Comparison of ENCODE assay signal across 8 cellular contexts in genomic region chr20:19974621-19975435, GRCh38. TPM values are rescaled to one million over a fixed set of nuclear protein-coding genes. Genes with fewer than 3 reads are reported as not detected.
DNase-seq lines count a peak whose midpoint lies in the region; ATAC-seq and TF ChIP-seq lines count a peak whose summit lies in the region.

No MANE protein-coding gene starts in this region.

- POLR2A ChIA-PET in activated CD4-positive, alpha-beta memory T cell treated with anti-CD3 and anti-CD28 coated beads for 36 hours (lab: Charles Lee), result no interaction called here

- no peak for TF ChIP-seq EP300 in suprapubic skin (IDR thresholded peaks at IDR 0.05)

- H3K27ac ChIP-seq in liver (ENCODE audit: low read depth in 1 of 2, low read length in 2 of 2) (peak overlapping the region; percentile 45 to 64), suprapubic skin (peak overlapping the region; percentile 91)

- no peaks in the 10 kb centered on the region for H3K36me3 Mint-ChIP-seq in activated CD4-positive, alpha-beta memory T cell treated with anti-CD3 and anti-CD28 coated beads for 36 hours

- peaks cover 3% of the 10 kb centered on the region for H3K9me3 Mint-ChIP-seq in activated CD4-positive, alpha-beta memory T cell treated with anti-CD3 and anti-CD28 coated beads for 36 hours

- intact Hi-C loops in activated CD4-positive, alpha-beta memory T cell treated with anti-CD3 and anti-CD28 coated beads for 36 hours (cut with micrococcal nuclease), result no loop called here

- peak overlapping the region; percentile 84 for H3K4me3 ChIP-seq in choroid plexus epithelial cell (ENCODE audit: low read depth, low read length)
- H3K4me3 ChIP-seq in liver (ENCODE audit: low read depth in 1 of 3, low read length in 3 of 3), result peak overlapping the region in 1 of 3 donors; percentile 28
- H3K4me3 ChIP-seq in suprapubic skin, result peak overlapping the region; percentile 65

- no peak overlapping the region for H3K9ac ChIP-seq in liver (ENCODE audit: low read depth in 1 of 2, low read length in 2 of 2)

- CTCF ChIA-PET in activated CD4-positive, alpha-beta memory T cell treated with anti-CD3 and anti-CD28 coated beads for 36 hours (lab: Charles Lee), result no interaction called here

- no peaks in the 10 kb centered on the region for H3K27me3 Mint-ChIP-seq in activated CD4-positive, alpha-beta memory T cell treated with anti-CD3 and anti-CD28 coated beads for 36 hours

- TF ChIP-seq CTCF in choroid plexus epithelial cell (conservative IDR thresholded peaks at IDR 0.05; ENCODE audit: low read depth, low read length) (no peak), liver (IDR thresholded peaks at IDR 0.05; ENCODE audit: low read depth, low read length, missing input control) (no peak), suprapubic skin (IDR thresholded peaks at IDR 0.05) (no peak)

- ATAC-seq in HG03159 (IDR thresholded peaks at IDR 0.05; ENCODE audit: unreplicated experiment), result no peak

- DNase-seq in COR-L47 (lab: John Stamatoyannopoulos, UW) (peak; percentile 30), NCI-H2227 (lab: John Stamatoyannopoulos, UW; ENCODE audit: unreplicated experiment) (peak; percentile 47), choroid plexus epithelial cell (ENCODE audit: low read depth) (peak; percentile 96), suprapubic skin (ENCODE audit: low spot score in 2 of 2) (peak; percentile 92 to 94)
- DNase-seq in activated CD4-positive, alpha-beta memory T cell treated with anti-CD3 and anti-CD28 coated beads for 36 hours, result no peak
- no peak for DNase-seq in stimulated activated CD4-positive, alpha-beta T cell treated with anti-CD3 and anti-CD28 coated beads, Interleukin-1b, Interleukin-23, amount 100 ng/mL, for 48 hours

- H3K9me3 ChIP-seq in liver (ENCODE audit: control insufficient read depth in 4 of 4, low read length in 3 of 4), result peaks cover 0 to 2% (median 0%) of the 10 kb centered on the region in 4 donors
- H3K9me3 ChIP-seq in suprapubic skin, result no peaks in the 10 kb centered on the region

- H3K36me3 ChIP-seq in liver (ENCODE audit: control insufficient read depth in 4 of 4, insufficient read depth in 3 of 4, low read depth in 1 of 4, low read length in 3 of 4) (peaks cover 0 to 10% (median 2%) of the 10 kb centered on the region in 4 donors), suprapubic skin (peaks cover 6% of the 10 kb centered on the region)

- H3K27ac Mint-ChIP-seq in activated CD4-positive, alpha-beta memory T cell treated with anti-CD3 and anti-CD28 coated beads for 36 hours, result no peak overlapping the region

- H3K4me1 ChIP-seq in liver (ENCODE audit: control insufficient read depth in 4 of 4, insufficient read depth in 4 of 4, low read length in 3 of 4), result peaks cover 0 to 7% (median 6%) of the 10 kb centered on the region in 4 donors
- H3K4me1 ChIP-seq in suprapubic skin, result peaks cover 61% of the 10 kb centered on the region

- peaks cover 28% of the 10 kb centered on the region for H3K4me1 Mint-ChIP-seq in activated CD4-positive, alpha-beta memory T cell treated with anti-CD3 and anti-CD28 coated beads for 36 hours (ENCODE audit: low read depth)

- TF ChIP-seq RAD21 in liver (IDR thresholded peaks at IDR 0.05), result no peak

- H3K27me3 ChIP-seq in liver (ENCODE audit: control insufficient read depth in 4 of 4, insufficient read depth in 4 of 4, low read length in 3 of 4), result no peaks in the 10 kb centered on the region
- H3K27me3 ChIP-seq in suprapubic skin, result no peaks in the 10 kb centered on the region

- peak in 1 of 2 donors; percentile 65 for TF ChIP-seq POLR2A in suprapubic skin (IDR thresholded peaks at IDR 0.05)

- H3K4me3 Mint-ChIP-seq in activated CD4-positive, alpha-beta memory T cell treated with anti-CD3 and anti-CD28 coated beads for 36 hours, result no peak overlapping the region

- 72% methylated on average over 44 of the region's 44 CpGs for WGBS in liver
- 23% methylated on average over 40 of the region's 44 CpGs for WGBS in suprapubic skin

TF ChIP-seq in liver, 16 proteins besides CTCF, POLR2A, EP300 and RAD21:
- TF ChIP-seq EGR1 (IDR thresholded peaks at IDR 0.05; ENCODE audit: low read depth in 2 of 2) (no peak), TAF1 (conservative IDR thresholded peaks at IDR 0.05) (no peak), MAX (IDR thresholded peaks at IDR 0.05) (no peak), GABPA (IDR thresholded peaks at IDR 0.05 in 1 of 2, conservative IDR thresholded peaks at IDR 0.05 in 1 of 2) (no peak), FOXA1 (IDR thresholded peaks at IDR 0.05) (no peak), HNF4G (IDR thresholded peaks at IDR 0.05) (no peak), YY1 (IDR thresholded peaks at IDR 0.05) (no peak), REST (IDR thresholded peaks at IDR 0.05) (no peak), JUND (IDR thresholded peaks at IDR 0.05) (no peak), SP1 (IDR thresholded peaks at IDR 0.05) (no peak), RXRA (IDR thresholded peaks at IDR 0.05) (no peak), HNF4A (conservative IDR thresholded peaks at IDR 0.05) (no peak), ATF3 (IDR thresholded peaks at IDR 0.05) (no peak), FOXA2 (IDR thresholded peaks at IDR 0.05) (no peak), ZBTB33 (IDR thresholded peaks at IDR 0.05) (no peak), NR2F2 (IDR thresholded peaks at IDR 0.05) (no peak)

RNA-seq across cellular contexts. Expression of gene NAA20, which starts 42.3 kb away (rescaled TPM):
- total RNA-seq in liver (10 to 100 TPM; 26.8 to 28.4 TPM), suprapubic skin (10 to 100 TPM; 20.4 to 38.1 (median 36.5) TPM)
- polyA plus RNA-seq in liver, result 10 to 100 TPM; 50.1 to 75.6 TPM
- total RNA-seq in activated CD4-positive, alpha-beta memory T cell treated with anti-CD3 and anti-CD28 coated beads for 36 hours, result 10 to 100 TPM; 82.6 to 82.9 TPM

Comparison
In these comparisons a context has a peak if more than half of its experiments do, and no peak if none do; other contexts are left out.
1. DNase-seq: peak in COR-L47 (single experiment), NCI-H2227 (single experiment), choroid plexus epithelial cell (single experiment) and suprapubic skin (2 of 2); none in activated CD4-positive, alpha-beta memory T cell treated with anti-CD3 and anti-CD28 coated beads for 36 hours (single experiment) and stimulated activated CD4-positive, alpha-beta T cell treated with anti-CD3 and anti-CD28 coated beads, Interleukin-1b, Interleukin-23, amount 100 ng/mL, for 48 hours (single experiment).